In genomic region chr3:172040078-172040975, GRCh38 we compare ENCODE assay signal across 8 cellular contexts. TPM values are rescaled to one million over a fixed set of nuclear protein-coding genes. Genes with fewer than 3 reads are reported as not detected.
DNase-seq lines count a peak whose midpoint lies in the region; ATAC-seq, FAIRE-seq and TF ChIP-seq lines count a peak whose summit lies in the region.

No MANE protein-coding gene starts in this region.

- TF ChIP-seq CTCF in AG10803 (conservative IDR thresholded peaks at IDR 0.05; ENCODE audit: low read length) (peak; percentile 26), PC-3 (conservative IDR thresholded peaks at IDR 0.05; ENCODE audit: low read depth, low read length) (peak; percentile 38), neural progenitor cell (IDR thresholded peaks at IDR 0.05) (no peak), type B pancreatic cell (conservative IDR thresholded peaks at IDR 0.05) (peak; percentile 25)

- no peaks in the 10 kb centered on the region for H3K27me3 Mint-ChIP-seq in activated naive CD4-positive, alpha-beta T cell treated with anti-CD3 and anti-CD28 coated beads, Interleukin-2, amount 50 U/mL, for 24 hours
- H3K27me3 Mint-ChIP-seq in neural progenitor cell (ENCODE audit: insufficient read depth, low read depth) = peaks cover 8% of the 10 kb centered on the region
- peaks cover 3% of the 10 kb centered on the region for H3K27me3 Mint-ChIP-seq in type B pancreatic cell

- H4K20me1 ChIP-seq in PC-3 (ENCODE audit: low read length) (peaks cover 41% of the 10 kb centered on the region), neural progenitor cell (ENCODE audit: low read depth) (peaks cover 26% of the 10 kb centered on the region)

- POLR2A ChIA-PET in PC-3 (lab: Charles Lee; ENCODE audit: unreplicated experiment) = interaction anchor here (0.5 to 0.7 kb wide), 7 partner anchors 38 to 477 kb away, joined by 3 to 22 read pairs (median 7); partner anchors contain the start of gene PLD1

- H3K27ac ChIP-seq in PC-3 (ENCODE audit: low read length) (peak overlapping the region; percentile 87), neural progenitor cell (peak overlapping the region; percentile 89)

- H3K27ac Mint-ChIP-seq in activated naive CD4-positive, alpha-beta T cell treated with anti-CD3 and anti-CD28 coated beads, Interleukin-2, amount 50 U/mL, for 24 hours = no peak overlapping the region
- H3K27ac Mint-ChIP-seq in neural progenitor cell = peak overlapping the region; percentile 88
- peak overlapping the region; percentile 90 for H3K27ac Mint-ChIP-seq in type B pancreatic cell

- H3K36me3 ChIP-seq in PC-3 (ENCODE audit: low read depth, low read length) = peaks cover 4% of the 10 kb centered on the region; the same call in 1 of the 2 replicates
- H3K36me3 ChIP-seq in neural progenitor cell = no peaks in the 10 kb centered on the region

- intact Hi-C loops in PC-3 (cut with micrococcal nuclease) = loop anchor here (5.0 to 10.0 kb wide), 3 partner anchors 102 to 208 kb away; no protein-coding TSS in a partner anchor

- peak overlapping the region; percentile 85 for H3K4me2 ChIP-seq in PC-3 (ENCODE audit: low read length)
- H3K4me2 ChIP-seq in neural progenitor cell = peak overlapping the region; percentile 80

- H3K9ac ChIP-seq in PC-3 (ENCODE audit: low read length) = peak overlapping the region; percentile 99
- peak overlapping the region; percentile 88 for H3K9ac ChIP-seq in neural progenitor cell

- CTCF ChIA-PET in PC-3 (lab: Charles Lee) = no interaction called here

- H3K27me3 ChIP-seq in PC-3 (ENCODE audit: low read length) (no peaks in the 10 kb centered on the region), neural progenitor cell (no peaks in the 10 kb centered on the region)

- DNase-seq in AG10803 (ENCODE audit: low read depth) = peak; percentile 92
- peak; percentile 81 for DNase-seq in PC-3
- DNase-seq in frontal cortex (ENCODE audit: low spot score in 2 of 2) = peak; percentile 77 to 80
- peak; percentile 86 for DNase-seq in neural progenitor cell (ENCODE audit: low spot score)
- DNase-seq in type B pancreatic cell (ENCODE audit: extremely low spot score, unreplicated experiment) = peak; percentile 80

- H3F3A ChIP-seq in PC-3 (ENCODE audit: low read length, unreplicated experiment) (no peaks in the 10 kb centered on the region), neural progenitor cell (ENCODE audit: low read depth) (no peaks in the 10 kb centered on the region)

- H3K4me1 Mint-ChIP-seq in activated naive CD4-positive, alpha-beta T cell treated with anti-CD3 and anti-CD28 coated beads, Interleukin-2, amount 50 U/mL, for 24 hours = peaks cover 54% of the 10 kb centered on the region
- H3K4me1 Mint-ChIP-seq in neural progenitor cell = peaks cover 53% of the 10 kb centered on the region
- peaks cover 39% of the 10 kb centered on the region for H3K4me1 Mint-ChIP-seq in type B pancreatic cell (ENCODE audit: unreplicated experiment)

- H2AFZ ChIP-seq in PC-3 (ENCODE audit: low read length) (peak overlapping the region; percentile 78), neural progenitor cell (replicated peaks) (peak overlapping the region; percentile 46)

- H3K9me3 ChIP-seq in PC-3 (ENCODE audit: low read length) (no peaks in the 10 kb centered on the region), neural progenitor cell (ENCODE audit: low read depth) (no peaks in the 10 kb centered on the region)

- H3K4me1 ChIP-seq in PC-3 (ENCODE audit: insufficient read depth, low read length) (peaks cover 25% of the 10 kb centered on the region), neural progenitor cell (peaks cover 19% of the 10 kb centered on the region)

- peak overlapping the region; percentile 97 for H3K4me3 Mint-ChIP-seq in activated naive CD4-positive, alpha-beta T cell treated with anti-CD3 and anti-CD28 coated beads, Interleukin-2, amount 50 U/mL, for 24 hours
- H3K4me3 Mint-ChIP-seq in neural progenitor cell (peak overlapping the region; percentile 97), type B pancreatic cell (peak overlapping the region; percentile 93)

- H3K4me3 ChIP-seq in AG10803 (ENCODE audit: low read length) (peak overlapping the region; percentile 82), PC-3 (ENCODE audit: low read length) (peak overlapping the region; percentile 95), neural progenitor cell (peak overlapping the region; percentile 83)

- no peak for FAIRE-seq in frontal cortex (lab: Jason Lieb, UNC)

- peak; percentile 31 for ATAC-seq in GM18909 (IDR thresholded peaks at IDR 0.05; ENCODE audit: poor library complexity, unreplicated experiment)
- ATAC-seq in HG03354 (IDR thresholded peaks at IDR 0.05; ENCODE audit: poor library complexity, severe bottlenecking, unreplicated experiment) = peak; percentile 37
- peak; percentile 70 for ATAC-seq in PC-3

- no peaks in the 10 kb centered on the region for H3K9me2 ChIP-seq in PC-3 (replicated peaks; ENCODE audit: low read length)

- H3K9me3 Mint-ChIP-seq in activated naive CD4-positive, alpha-beta T cell treated with anti-CD3 and anti-CD28 coated beads, Interleukin-2, amount 50 U/mL, for 24 hours = no peaks in the 10 kb centered on the region
- no peaks in the 10 kb centered on the region for H3K9me3 Mint-ChIP-seq in neural progenitor cell
- no peaks in the 10 kb centered on the region for H3K9me3 Mint-ChIP-seq in type B pancreatic cell

- no TSS peak for BruUV-seq in PC-3 (replicated peaks; lab: Mats Ljungman, UMichigan)

- peaks cover 70% of the 10 kb centered on the region for H3K79me2 ChIP-seq in PC-3 (ENCODE audit: low read length)
- peaks cover 57% of the 10 kb centered on the region for H3K79me2 ChIP-seq in neural progenitor cell (ENCODE audit: low read depth)

- peaks cover 2% of the 10 kb centered on the region for H3K36me3 Mint-ChIP-seq in activated naive CD4-positive, alpha-beta T cell treated with anti-CD3 and anti-CD28 coated beads, Interleukin-2, amount 50 U/mL, for 24 hours
- peaks cover 13% of the 10 kb centered on the region for H3K36me3 Mint-ChIP-seq in neural progenitor cell
- H3K36me3 Mint-ChIP-seq in type B pancreatic cell = peaks cover 10% of the 10 kb centered on the region

RNA-seq across cellular contexts. Expression of gene FNDC3B, which starts 0.9 kb away (rescaled TPM):
- total RNA-seq in PC-3 (2014; rRNA removed) = 48.6 and 56.3 TPM in 2 replicates
- total RNA-seq in frontal cortex = 14.7 TPM
- total RNA-seq in neural progenitor cell (ENCODE audit: low replicate concordance) = 29.5 and 33.9 TPM in 2 replicates
- total RNA-seq in type B pancreatic cell (ENCODE audit: low replicate concordance) = 67.9 and 79.2 TPM in 2 replicates

Comparison
In these comparisons a context has a peak if more than half of its experiments do, and no peak if none do; other contexts are left out.
1. Peak in every context shown above with its lines: DNase-seq, ATAC-seq, H3K4me3 ChIP-seq and H3K27ac ChIP-seq.